Comparison of ENCODE assay signal across 18 cellular contexts in the genomic region with DNA sequence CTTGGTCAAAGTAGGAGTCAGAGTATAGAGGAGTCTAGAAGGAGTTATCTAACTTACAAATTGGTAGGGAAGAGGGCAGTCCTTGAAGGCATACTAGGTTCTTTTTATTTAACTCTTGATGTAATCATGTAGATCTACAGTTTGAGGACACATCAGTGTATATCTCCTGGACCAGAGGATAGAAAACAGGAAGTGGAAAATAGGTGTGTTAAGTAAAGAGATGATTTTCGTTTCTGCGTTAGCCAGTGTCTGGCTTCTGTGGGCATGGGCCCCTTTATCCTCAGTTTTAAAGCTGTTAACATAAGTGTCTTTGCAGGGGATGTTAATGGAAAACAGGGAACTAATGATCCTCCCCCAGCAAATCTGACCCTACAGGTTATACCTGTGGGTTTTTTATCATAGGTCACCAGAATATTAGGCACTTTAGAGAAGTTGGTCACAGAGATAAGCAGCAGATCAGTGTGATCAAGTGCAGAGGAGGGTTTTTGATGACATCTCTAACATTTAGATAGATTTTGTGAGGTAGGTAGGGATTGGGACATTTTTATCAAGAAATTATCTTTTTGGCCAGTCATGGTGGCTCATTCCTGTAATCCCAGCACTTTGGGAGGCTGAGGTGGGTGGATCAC. TPM values are rescaled to one million over a fixed set of nuclear protein-coding genes. Genes with fewer than 3 reads are reported as not detected.
A peak's percentile ranks its signal among the peaks of the same experiment; 100 is the strongest.
DNase-seq lines count a peak whose midpoint lies in the region; ATAC-seq and TF ChIP-seq lines count a peak whose summit lies in the region.
"Had no signal": no experiment of that assay in that cellular context is flagged by ENCODE, and none has a peak within 500 bp of the region (broad histone marks: within the 10 kb centered on the region; RNA-seq: fewer than 3 reads in every experiment).

No MANE protein-coding gene starts in this region.

- no peaks in the 10 kb centered on the region for H3K36me3 ChIP-seq in CD4-positive, CD25-positive, alpha-beta regulatory T cell (ENCODE audit: control insufficient read depth, insufficient read depth, low read length)
- H3K36me3 ChIP-seq in tibial artery, result no peaks in the 10 kb centered on the region
- H3K36me3 ChIP-seq: ovary, WERI-Rb-1 had no signal

- H3K9me3 ChIP-seq in CD4-positive, CD25-positive, alpha-beta regulatory T cell (ENCODE audit: control insufficient read depth in 2 of 2, low read length in 2 of 2), result no peaks in the 10 kb centered on the region
- H3K9me3 ChIP-seq in tibial artery, result no peaks in the 10 kb centered on the region
- H3K9me3 ChIP-seq: ovary had no signal

- POLR2A ChIA-PET in activated naive CD8-positive, alpha-beta T cell treated with anti-CD3 and anti-CD28 coated beads, Interleukin-2, amount 10 ng/mL, durations not matched to agents 7 days and 5 days (lab: Charles Lee), result interaction anchor here (1.3 kb wide), 1 partner anchor 92 kb away, joined by 3 read pairs; no protein-coding TSS in a partner anchor

- peak in 1 of 3 donors; percentile 45 for DNase-seq in CD4-positive, CD25-positive, alpha-beta regulatory T cell
- DNase-seq in activated naive CD8-positive, alpha-beta T cell treated with anti-CD3 and anti-CD28 coated beads, Interleukin-2, amount 10 ng/mL, durations not matched to agents 7 days and 5 days, result no peak
- DNase-seq in tibial artery (no peak), NCI-H1436 (lab: John Stamatoyannopoulos, UW) (no peak)
- DNase-seq: cortex of kidney, erythroblast, IMR-90, NCI-H2227 treated with DMSO at 0.1 percent for 48 hours, OCI-M1, ovary had no signal

- H3K27ac ChIP-seq in CD4-positive, CD25-positive, alpha-beta regulatory T cell (ENCODE audit: insufficient read depth, low read length, poor library complexity, severe bottlenecking), result no peak overlapping the region
- no peak overlapping the region for H3K27ac ChIP-seq in tibial artery
- H3K27ac ChIP-seq: ovary, skin epidermis, WERI-Rb-1 had no signal

- intact Hi-C loops in tibial artery (cut with DNase I; ENCODE audit: low total_unique reads), result no loop called here

- H3K4me1 Mint-ChIP-seq in CD4-positive, CD25-positive, alpha-beta regulatory T cell, result peaks cover 5 to 52% (median 16%) of the 10 kb centered on the region in 4 donors
- H3K4me1 Mint-ChIP-seq in activated naive CD8-positive, alpha-beta T cell treated with anti-CD3 and anti-CD28 coated beads, Interleukin-2, amount 10 ng/mL, durations not matched to agents 7 days and 5 days, result peaks cover 26% of the 10 kb centered on the region

- H3K27me3 ChIP-seq in CD4-positive, CD25-positive, alpha-beta regulatory T cell (ENCODE audit: control insufficient read depth, insufficient read depth, low read length), result no peaks in the 10 kb centered on the region
- H3K27me3 ChIP-seq in tibial artery, result no peaks in the 10 kb centered on the region
- H3K27me3 ChIP-seq: ovary had no signal

- H3K27me3 Mint-ChIP-seq in CD4-positive, CD25-positive, alpha-beta regulatory T cell, result no peaks in the 10 kb centered on the region
- H3K27me3 Mint-ChIP-seq in activated naive CD8-positive, alpha-beta T cell treated with anti-CD3 and anti-CD28 coated beads, Interleukin-2, amount 10 ng/mL, durations not matched to agents 7 days and 5 days, result no peaks in the 10 kb centered on the region

- peak overlapping the region; percentile 69 to 80 (median 77) for H3K27ac Mint-ChIP-seq in CD4-positive, CD25-positive, alpha-beta regulatory T cell
- peak overlapping the region; percentile 80 for H3K27ac Mint-ChIP-seq in activated naive CD8-positive, alpha-beta T cell treated with anti-CD3 and anti-CD28 coated beads, Interleukin-2, amount 10 ng/mL, durations not matched to agents 7 days and 5 days

- no peak for ATAC-seq in CD4-positive, CD25-positive, alpha-beta regulatory T cell (ENCODE audit: low read depth in 2 of 2)
- ATAC-seq in GM18868 (IDR thresholded peaks at IDR 0.05; ENCODE audit: unreplicated experiment) (peak; percentile 76), HG03342 (IDR thresholded peaks at IDR 0.05; ENCODE audit: unreplicated experiment) (peak; percentile 65), GM21737 (IDR thresholded peaks at IDR 0.05; ENCODE audit: unreplicated experiment) (no peak), HG02938 (IDR thresholded peaks at IDR 0.05; ENCODE audit: unreplicated experiment) (no peak)
- peak; percentile 45 for ATAC-seq in activated naive CD8-positive, alpha-beta T cell treated with anti-CD3 and anti-CD28 coated beads, Interleukin-2, amount 10 ng/mL, durations not matched to agents 7 days and 5 days (ENCODE audit: low read depth)

- H3K4me3 ChIP-seq in CD4-positive, CD25-positive, alpha-beta regulatory T cell (ENCODE audit: low read depth, low read length), result peak overlapping the region; percentile 30
- H3K4me3 ChIP-seq in tibial artery, result no peak overlapping the region
- H3K4me3 ChIP-seq: ovary, skin epidermis had no signal

- no peaks in the 10 kb centered on the region for H3K9me3 Mint-ChIP-seq in CD4-positive, CD25-positive, alpha-beta regulatory T cell
- H3K9me3 Mint-ChIP-seq in activated naive CD8-positive, alpha-beta T cell treated with anti-CD3 and anti-CD28 coated beads, Interleukin-2, amount 10 ng/mL, durations not matched to agents 7 days and 5 days, result no peaks in the 10 kb centered on the region

- TF ChIP-seq CTCF in tibial artery (IDR thresholded peaks at IDR 0.05), result no peak

- H3K36me3 Mint-ChIP-seq in CD4-positive, CD25-positive, alpha-beta regulatory T cell, result no peaks in the 10 kb centered on the region
- no peaks in the 10 kb centered on the region for H3K36me3 Mint-ChIP-seq in activated naive CD8-positive, alpha-beta T cell treated with anti-CD3 and anti-CD28 coated beads, Interleukin-2, amount 10 ng/mL, durations not matched to agents 7 days and 5 days

- H3K4me3 Mint-ChIP-seq in CD4-positive, CD25-positive, alpha-beta regulatory T cell, result peak overlapping the region in 2 of 4 donors; percentile 43 to 52
- H3K4me3 Mint-ChIP-seq in activated naive CD8-positive, alpha-beta T cell treated with anti-CD3 and anti-CD28 coated beads, Interleukin-2, amount 10 ng/mL, durations not matched to agents 7 days and 5 days, result peak overlapping the region; percentile 37

- peaks cover 3% of the 10 kb centered on the region for H3K4me1 ChIP-seq in CD4-positive, CD25-positive, alpha-beta regulatory T cell (ENCODE audit: control insufficient read depth, insufficient read depth, low read length, poor library complexity, severe bottlenecking)
- H3K4me1 ChIP-seq in tibial artery, result no peaks in the 10 kb centered on the region

RNA-seq across cellular contexts. Expression of gene PRSS1, which starts 58.6 kb away (rescaled TPM):
- total RNA-seq in CD4-positive, CD25-positive, alpha-beta regulatory T cell, result not detected
- under 1 TPM in 1 of 4 donors, not detected in 3; 0.49 TPM for polyA plus RNA-seq in CD4-positive, CD25-positive, alpha-beta regulatory T cell
- not detected for total RNA-seq in activated naive CD8-positive, alpha-beta T cell treated with anti-CD3 and anti-CD28 coated beads, Interleukin-2, amount 10 ng/mL, durations not matched to agents 7 days and 5 days
- total RNA-seq: IMR-90, subcutaneous adipose tissue had no signal
- polyA plus RNA-seq: IMR-90, keratinocyte had no signal

Comparison
In these comparisons a context has a peak if more than half of its experiments do, and no peak if none do; other contexts are left out.
1. ATAC-seq: peak in GM18868 (single experiment), HG03342 (single experiment) and activated naive CD8-positive, alpha-beta T cell treated with anti-CD3 and anti-CD28 coated beads, Interleukin-2, amount 10 ng/mL, durations not matched to agents 7 days and 5 days (single experiment); none in CD4-positive, CD25-positive, alpha-beta regulatory T cell (0 of 2), GM21737 (single experiment) and HG02938 (single experiment).